In genomic region chr6:22954749-22955385, GRCh38 we compare ENCODE assay signal across 1 cellular context.
TF ChIP-seq lines count a peak whose summit lies in the region.

No MANE protein-coding gene starts in this region.

TF ChIP-seq in GM12878, 131 proteins besides CTCF, POLR2A, EP300 and RAD21:
- TF ChIP-seq MLLT1 (IDR thresholded peaks at IDR 0.05) (0 out of 2 replicates have a peak, but pooled peaks have one; percentile 32), ATF7 (IDR thresholded peaks at IDR 0.05; ENCODE audit: low read depth) (0 out of 2 replicates have a peak, but pooled peaks have one; percentile 36), BCL11A (IDR thresholded peaks at IDR 0.05; ENCODE audit: low read depth, low read length) (no peak), CREB1 (IDR thresholded peaks at IDR 0.05; ENCODE audit: low read depth) (no peak)
